In genomic region chr21:41396452-41397107, GRCh38 we compare ENCODE assay signal across 11 cellular contexts. TPM values are rescaled to one million over a fixed set of nuclear protein-coding genes. Genes with fewer than 3 reads are reported as not detected.
DNase-seq lines count a peak whose midpoint lies in the region; ATAC-seq and TF ChIP-seq lines count a peak whose summit lies in the region.
"Had no signal": no experiment of that assay in that cellular context is flagged by ENCODE, and none has a peak within 500 bp of the region (broad histone marks: within the 10 kb centered on the region; RNA-seq: fewer than 3 reads in every experiment).

No MANE protein-coding gene starts in this region.

- WGBS in smooth muscle cell (ENCODE audit: low lambda C conversion rate), result 69% methylated on average over 10 of the region's 10 CpGs

- no peak for DNase-seq in activated naive CD4-positive, alpha-beta T cell treated with anti-CD3 and anti-CD28 coated beads, Interleukin-2, amount 50 U/mL, for 72 hours (ENCODE audit: low spot score in 2 of 2)
- DNase-seq in activated naive CD4-positive, alpha-beta T cell treated with Interleukin-2 at 50 U/mL for 16 hours, result no peak
- DNase-seq in dedifferentiated amniotic fluid mesenchymal stem cell (ENCODE audit: extremely low spot score) (peak; percentile 52), lower lobe of right lung (peak; percentile 85), smooth muscle cell (lab: John Stamatoyannopoulos, UW; ENCODE audit: unreplicated experiment) (no peak), NCI-H2171 treated with DMSO at 0.1 percent for 48 hours (lab: John Stamatoyannopoulos, UW) (no peak)
- DNase-seq in activated CD8-positive, alpha-beta T cell treated with anti-CD3 and anti-CD28 coated beads for 36 hours, result no peak
- DNase-seq: activated gamma-delta T cell; effector memory CD8-positive, alpha-beta T cell had no signal

- H3K36me3 Mint-ChIP-seq in activated naive CD4-positive, alpha-beta T cell treated with anti-CD3 and anti-CD28 coated beads, Interleukin-2, amount 50 U/mL, for 72 hours, result peaks cover 5 to 32% of the 10 kb centered on the region in 2 donors
- H3K36me3 Mint-ChIP-seq in activated CD8-positive, alpha-beta T cell treated with anti-CD3 and anti-CD28 coated beads for 36 hours (ENCODE audit: low read depth), result peaks cover 6% of the 10 kb centered on the region

- no peaks in the 10 kb centered on the region for H3K79me2 ChIP-seq in smooth muscle cell (ENCODE audit: low read depth)

- CTCF ChIA-PET in activated CD8-positive, alpha-beta T cell treated with anti-CD3 and anti-CD28 coated beads for 36 hours (lab: Charles Lee), result interaction anchor here (0.9 kb wide), 1 partner anchor 21 kb away, joined by 3 read pairs; no protein-coding TSS in a partner anchor

- H3F3A ChIP-seq in smooth muscle cell (ENCODE audit: low read depth), result no peaks in the 10 kb centered on the region

- H3K4me3 ChIP-seq in lower lobe of right lung (no peak overlapping the region), smooth muscle cell (no peak overlapping the region)

- H3K9me3 ChIP-seq in lower lobe of right lung (no peaks in the 10 kb centered on the region), smooth muscle cell (replicated peaks; ENCODE audit: low read depth) (no peaks in the 10 kb centered on the region)

- POLR2A ChIA-PET in activated CD8-positive, alpha-beta T cell treated with anti-CD3 and anti-CD28 coated beads for 36 hours (lab: Charles Lee), result no interaction called here

- no peaks in the 10 kb centered on the region for H3K9me3 Mint-ChIP-seq in activated naive CD4-positive, alpha-beta T cell treated with anti-CD3 and anti-CD28 coated beads, Interleukin-2, amount 50 U/mL, for 72 hours
- no peaks in the 10 kb centered on the region for H3K9me3 Mint-ChIP-seq in activated CD8-positive, alpha-beta T cell treated with anti-CD3 and anti-CD28 coated beads for 36 hours
- H3K9me3 Mint-ChIP-seq: effector memory CD8-positive, alpha-beta T cell; T-helper 2 cell treated with Interferon-gamma antibody and Interleukin-4, amounts not matched to agents 5 μg/mL and 100 μg/mL, for 36 hours had no signal

- H3K4me1 Mint-ChIP-seq in activated CD8-positive, alpha-beta T cell treated with anti-CD3 and anti-CD28 coated beads for 36 hours (ENCODE audit: low read depth), result no peaks in the 10 kb centered on the region

- H2AFZ ChIP-seq in smooth muscle cell (ENCODE audit: low read depth), result no peak overlapping the region

- H3K9ac ChIP-seq in smooth muscle cell (ENCODE audit: low read depth), result no peak overlapping the region

- intact Hi-C loops in lower lobe of right lung (cut with DNase I), result no loop called here
- intact Hi-C loops in activated CD8-positive, alpha-beta T cell treated with anti-CD3 and anti-CD28 coated beads for 36 hours (cut with micrococcal nuclease), result no loop called here

- H4K20me1 ChIP-seq in smooth muscle cell (ENCODE audit: low read depth), result no peaks in the 10 kb centered on the region

- H3K27me3 ChIP-seq in lower lobe of right lung (ENCODE audit: low read depth) (no peaks in the 10 kb centered on the region), smooth muscle cell (ENCODE audit: low read depth) (no peaks in the 10 kb centered on the region)

- no peaks in the 10 kb centered on the region for H3K27me3 Mint-ChIP-seq in activated CD8-positive, alpha-beta T cell treated with anti-CD3 and anti-CD28 coated beads for 36 hours
- H3K27me3 Mint-ChIP-seq: effector memory CD8-positive, alpha-beta T cell had no signal

- H3K4me3 Mint-ChIP-seq in activated CD8-positive, alpha-beta T cell treated with anti-CD3 and anti-CD28 coated beads for 36 hours, result no peak overlapping the region
- H3K4me3 Mint-ChIP-seq: effector memory CD8-positive, alpha-beta T cell; T-helper 2 cell treated with Interferon-gamma antibody and Interleukin-4, amounts not matched to agents 5 μg/mL and 100 μg/mL, for 36 hours had no signal

- H3K27ac Mint-ChIP-seq in activated naive CD4-positive, alpha-beta T cell treated with anti-CD3 and anti-CD28 coated beads, Interleukin-2, amount 50 U/mL, for 72 hours, result peak overlapping the region; percentile 56 to 78
- no peak overlapping the region for H3K27ac Mint-ChIP-seq in activated CD8-positive, alpha-beta T cell treated with anti-CD3 and anti-CD28 coated beads for 36 hours
- H3K27ac Mint-ChIP-seq: T-helper 2 cell treated with Interferon-gamma antibody and Interleukin-4, amounts not matched to agents 5 μg/mL and 100 μg/mL, for 36 hours had no signal

- H3K4me1 ChIP-seq in lower lobe of right lung (peaks cover 20% of the 10 kb centered on the region), smooth muscle cell (ENCODE audit: low read depth) (no peaks in the 10 kb centered on the region)

- no peak for ATAC-seq in activated naive CD4-positive, alpha-beta T cell treated with anti-CD3 and anti-CD28 coated beads, Interleukin-2, amount 50 U/mL, for 72 hours
- ATAC-seq in lower lobe of right lung (peak; percentile 90 to 92), HG02798 (IDR thresholded peaks at IDR 0.05; ENCODE audit: poor library complexity, unreplicated experiment) (no peak)
- no peak for ATAC-seq in activated CD8-positive, alpha-beta T cell treated with anti-CD3 and anti-CD28 coated beads for 36 hours
- ATAC-seq: effector memory CD8-positive, alpha-beta T cell had no signal

- H3K36me3 ChIP-seq in lower lobe of right lung (peaks cover 24% of the 10 kb centered on the region), smooth muscle cell (ENCODE audit: low read depth) (no peaks in the 10 kb centered on the region)

- peak overlapping the region; percentile 49 for H3K27ac ChIP-seq in lower lobe of right lung
- H3K27ac ChIP-seq in smooth muscle cell (ENCODE audit: low read depth), result no peak overlapping the region

- TF ChIP-seq CTCF in lower lobe of right lung (IDR thresholded peaks at IDR 0.05) (no peak), smooth muscle cell (IDR thresholded peaks at IDR 0.05; ENCODE audit: borderline replicate concordance, insufficient read depth, poor library complexity, severe bottlenecking) (no peak)
- no peak for TF ChIP-seq CTCF in activated CD8-positive, alpha-beta T cell treated with anti-CD3 and anti-CD28 coated beads for 36 hours (IDR thresholded peaks at IDR 0.05)

- H3K4me2 ChIP-seq in smooth muscle cell, result no peak overlapping the region

RNA-seq across cellular contexts. Expression of gene MX1, which starts 29.5 kb away (rescaled TPM):
- 100 to 1,000 TPM in 1 of 2 donors, 10 to 100 TPM in 1; 18.0 to 365 TPM for total RNA-seq in activated naive CD4-positive, alpha-beta T cell treated with anti-CD3 and anti-CD28 coated beads, Interleukin-2, amount 50 U/mL, for 72 hours
- 211 TPM for total RNA-seq in lower lobe of right lung
- 10 to 100 TPM; 39.4 to 40.0 TPM for total RNA-seq in activated CD8-positive, alpha-beta T cell treated with anti-CD3 and anti-CD28 coated beads for 36 hours
- 1.3 and 4.6 TPM in 2 replicates for total RNA-seq in smooth muscle cell
- 2.0 and 3.5 TPM in 2 replicates for polyA plus RNA-seq in smooth muscle cell

RNA-seq across cellular contexts. Expression of gene MX2, which starts 34.8 kb away (rescaled TPM):
- total RNA-seq in activated naive CD4-positive, alpha-beta T cell treated with anti-CD3 and anti-CD28 coated beads, Interleukin-2, amount 50 U/mL, for 72 hours, result 10 to 100 TPM in 1 of 2 donors, 1 to 10 TPM in 1; 3.6 to 79.4 TPM
- total RNA-seq in lower lobe of right lung (35.5 TPM), smooth muscle cell (2.5 and 11.3 TPM in 2 replicates)
- total RNA-seq in activated CD8-positive, alpha-beta T cell treated with anti-CD3 and anti-CD28 coated beads for 36 hours, result 10 to 100 TPM in 1 of 2 experiments, 1 to 10 TPM in 1; 9.2 to 10.3 TPM
- polyA plus RNA-seq in smooth muscle cell, result 1.9 and 3.1 TPM in 2 replicates

Comparison
In these comparisons a context has a peak if more than half of its experiments do, and no peak if none do; other contexts are left out.
1. ATAC-seq: peak in lower lobe of right lung (2 of 2); none in activated naive CD4-positive, alpha-beta T cell treated with anti-CD3 and anti-CD28 coated beads, Interleukin-2, amount 50 U/mL, for 72 hours (0 of 2), activated CD8-positive, alpha-beta T cell treated with anti-CD3 and anti-CD28 coated beads for 36 hours (single experiment) and HG02798 (single experiment).
2. DNase-seq: peak in dedifferentiated amniotic fluid mesenchymal stem cell (single experiment) and lower lobe of right lung (single experiment); none in activated naive CD4-positive, alpha-beta T cell treated with anti-CD3 and anti-CD28 coated beads, Interleukin-2, amount 50 U/mL, for 72 hours (0 of 2), activated naive CD4-positive, alpha-beta T cell treated with Interleukin-2 at 50 U/mL for 16 hours (single experiment), activated CD8-positive, alpha-beta T cell treated with anti-CD3 and anti-CD28 coated beads for 36 hours (single experiment), smooth muscle cell (single experiment) and NCI-H2171 treated with DMSO at 0.1 percent for 48 hours (single experiment).